12 cellular contexts compared by ENCODE assay signal in the genomic region with DNA sequence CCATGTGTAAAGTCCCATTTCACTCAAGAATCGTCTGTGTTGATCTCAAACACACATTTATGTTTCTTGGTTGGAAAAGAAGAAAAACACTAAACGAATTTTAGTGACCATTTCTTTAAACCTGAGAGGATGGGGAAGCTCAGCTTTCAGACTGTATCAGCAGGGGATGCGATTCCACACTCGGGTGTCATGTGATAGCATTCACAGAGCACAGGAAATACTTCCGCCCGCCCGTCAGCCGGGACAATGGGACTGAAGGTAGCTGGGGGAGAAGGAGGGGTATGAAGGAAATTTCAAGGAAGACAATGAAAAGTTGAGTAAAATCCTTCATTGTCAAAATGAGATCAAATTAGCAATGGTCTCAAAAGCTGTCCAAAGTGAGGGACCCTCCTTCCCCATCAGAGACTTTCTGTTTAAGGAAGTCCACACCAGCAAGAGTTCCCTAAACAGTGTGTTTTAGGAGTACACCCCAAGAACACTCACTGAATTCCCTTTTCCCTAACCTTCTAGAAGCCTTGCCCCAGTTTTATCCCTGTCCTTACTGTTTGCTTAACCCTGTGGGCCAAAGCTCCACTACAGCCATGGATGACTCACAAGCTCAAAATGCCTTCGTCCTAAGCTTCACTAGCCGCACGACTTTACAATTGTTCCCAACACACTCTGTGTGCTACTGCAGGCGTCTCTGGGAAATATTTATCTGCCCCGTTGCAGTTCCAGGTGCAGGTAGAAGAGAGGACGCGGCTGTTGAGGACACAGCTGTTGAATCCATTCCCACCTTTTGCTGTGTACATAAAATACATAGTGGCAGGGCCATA. TPM values are rescaled to one million over a fixed set of nuclear protein-coding genes. Genes with fewer than 3 reads are reported as not detected.
DNase-seq lines count a peak whose midpoint lies in the region; ATAC-seq, FAIRE-seq and TF ChIP-seq lines count a peak whose summit lies in the region.
"Had no signal": no experiment of that assay in that cellular context is flagged by ENCODE, and none has a peak within 500 bp of the region (broad histone marks: within the 10 kb centered on the region; RNA-seq: fewer than 3 reads in every experiment).

No MANE protein-coding gene starts in this region.

- no peak overlapping the region for H3K4me3 Mint-ChIP-seq in activated T-cell treated with anti-CD3 and anti-CD28 coated beads, Interleukin-2, amount 50 U/mL, for 4 hours

- dilution Hi-C loops in mammary epithelial cell (cut with HindIII; ENCODE audit: low sequenced_read_pairs): no loop called here

- FAIRE-seq in A549 (lab: Jason Lieb, UNC): no peak

- no peaks in the 10 kb centered on the region for H3K36me3 ChIP-seq in HUES64 (ENCODE audit: insufficient read depth, low read length)
- no peaks in the 10 kb centered on the region for H3K36me3 ChIP-seq in mammary epithelial cell (ENCODE audit: insufficient read depth, low read length)
- H3K36me3 ChIP-seq: heart left ventricle, transverse colon had no signal

- 59% methylated on average over 15 of the region's 15 CpGs for WGBS in A549 (ENCODE audit: missing lambda C conversion rate)
- WGBS in HUES64: 41% methylated on average over 15 of the region's 15 CpGs
- 75% methylated on average over 14 of the region's 15 CpGs for WGBS in mammary epithelial cell (ENCODE audit: low coverage, missing lambda C conversion rate)
- 53 to 57% methylated on average over 15 of the region's 15 CpGs for WGBS in lower leg skin, 2 donors

- BruUV-seq in mammary epithelial cell (replicated peaks; lab: Mats Ljungman, UMichigan): no TSS peak

- no peaks in the 10 kb centered on the region for H3K79me2 ChIP-seq in mammary epithelial cell (ENCODE audit: insufficient read depth, low read length)

- peak overlapping the region; percentile 44; the same call in 1 of the 2 replicates for H3K9ac ChIP-seq in HUES64 (ENCODE audit: low read depth, low read length)
- no peak overlapping the region for H3K9ac ChIP-seq in mammary epithelial cell (ENCODE audit: insufficient read depth, low read length)

- no peaks in the 10 kb centered on the region for H3K9me3 Mint-ChIP-seq in activated T-cell treated with anti-CD3 and anti-CD28 coated beads, Interleukin-2, amount 50 U/mL, for 4 hours

- no peaks in the 10 kb centered on the region for H4K20me1 ChIP-seq in mammary epithelial cell (ENCODE audit: insufficient read depth, low read length)

- H3K4me3 ChIP-seq in A549: no peak overlapping the region
- H3K4me3 ChIP-seq in HUES64 (ENCODE audit: low read length): no peak overlapping the region
- H3K4me3 ChIP-seq in mammary epithelial cell (replicated peaks in 1 of 3; ENCODE audit: insufficient read depth in 1 of 3, low read depth in 2 of 3, low read length in 3 of 3): no peak overlapping the region
- H3K4me3 ChIP-seq in lower leg skin (ENCODE audit: low read depth, poor library complexity, severe bottlenecking): no peak overlapping the region
- H3K4me3 ChIP-seq: heart left ventricle, transverse colon had no signal

- intact Hi-C loops in mammary epithelial cell (cut with micrococcal nuclease): no loop called here
- intact Hi-C loops in lower leg skin (cut with DNase I; ENCODE audit: low total_unique reads): no loop called here

- TF ChIP-seq POLR2A in A549 (IDR thresholded peaks at IDR 0.05; ENCODE audit: low read length) (no peak), lower leg skin (IDR thresholded peaks at IDR 0.05) (no peak)

- ATAC-seq in A549 (peak; percentile 59 to 83; a peak in 3 of 6 replicates), left lobe of liver (peak; percentile 26), HG03378 (IDR thresholded peaks at IDR 0.05; ENCODE audit: unreplicated experiment) (no peak)
- ATAC-seq in activated T-cell treated with anti-CD3 and anti-CD28 coated beads, Interleukin-2, amount 50 U/mL, for 4 hours: no peak

- DNase-seq in A549 (ENCODE audit: low read depth in 1 of 2, low spot score in 1 of 2) (peak; percentile 21 to 35), mammary epithelial cell (no peak), left lobe of liver (ENCODE audit: low spot score) (no peak), lower leg skin (ENCODE audit: low spot score in 2 of 2) (no peak)
- no peak for DNase-seq in activated naive CD4-positive, alpha-beta T cell (lab: John Stamatoyannopoulos, UW)
- no peak for DNase-seq in activated T-cell treated with anti-CD3 and anti-CD28 coated beads, Interleukin-2, amount 50 U/mL, for 4 hours
- DNase-seq: heart left ventricle, NCI-H510A, nucleus accumbens, transverse colon had no signal

- no peak for TF ChIP-seq RAD21 in A549 (conservative IDR thresholded peaks at IDR 0.05 in 1 of 2, IDR thresholded peaks at IDR 0.05 in 1 of 2)

- in situ Hi-C loops in mammary epithelial cell (cut with MboI; ENCODE audit: low sequenced_read_pairs in 2 of 2): no loop called here

- no peaks in the 10 kb centered on the region for H3K36me3 Mint-ChIP-seq in activated T-cell treated with anti-CD3 and anti-CD28 coated beads, Interleukin-2, amount 50 U/mL, for 4 hours (ENCODE audit: insufficient read depth)

- no peaks in the 10 kb centered on the region for H3K4me1 Mint-ChIP-seq in activated T-cell treated with anti-CD3 and anti-CD28 coated beads, Interleukin-2, amount 50 U/mL, for 4 hours (ENCODE audit: low read depth)

- H3K9me3 ChIP-seq in A549 (no peaks in the 10 kb centered on the region), HUES64 (ENCODE audit: insufficient read depth, low read depth, low read length) (no peaks in the 10 kb centered on the region), mammary epithelial cell (replicated peaks; ENCODE audit: insufficient read depth, low read length) (no peaks in the 10 kb centered on the region)
- H3K9me3 ChIP-seq: heart left ventricle, transverse colon had no signal

- peaks cover 10% of the 10 kb centered on the region for H3K4me1 ChIP-seq in A549
- H3K4me1 ChIP-seq in HUES64 (ENCODE audit: insufficient read depth, low read length): peaks cover 12% of the 10 kb centered on the region
- H3K4me1 ChIP-seq in mammary epithelial cell (ENCODE audit: insufficient read depth, low read length): no peaks in the 10 kb centered on the region
- H3K4me1 ChIP-seq: transverse colon had no signal

- H2AFZ ChIP-seq in mammary epithelial cell (ENCODE audit: low read depth, low read length): peak overlapping the region; percentile 31

- H3K4me2 ChIP-seq in A549: peak overlapping the region; percentile 66
- no peak overlapping the region for H3K4me2 ChIP-seq in mammary epithelial cell (ENCODE audit: insufficient read depth, low read depth, low read length)

- H3K27ac ChIP-seq in A549: peak overlapping the region; percentile 48 to 76; a peak in 5 of 6 replicates
- H3K27ac ChIP-seq in HUES64 (ENCODE audit: low read depth, low read length): peak overlapping the region; percentile 74
- H3K27ac ChIP-seq in mammary epithelial cell (ENCODE audit: insufficient read depth, low read depth, low read length): no peak overlapping the region
- H3K27ac ChIP-seq: heart left ventricle, transverse colon had no signal

- no peaks in the 10 kb centered on the region for H3K27me3 ChIP-seq in HUES64 (ENCODE audit: insufficient read depth, low read length)
- H3K27me3 ChIP-seq in mammary epithelial cell (ENCODE audit: insufficient read depth, low read length): no peaks in the 10 kb centered on the region

- CTCF ChIA-PET in A549 (lab: Yijun Ruan, JAX): interaction anchor here (1.1 to 2.3 kb wide), 2 partner anchors 16 to 142 kb away, joined by 3 to 9 read pairs; no protein-coding TSS in a partner anchor
- CTCF ChIA-PET in mammary epithelial cell (lab: Charles Lee; ENCODE audit: low non-redundant PET): interaction anchor here (0.6 kb wide), 1 partner anchor 535 kb away, joined by 5 read pairs; no protein-coding TSS in a partner anchor

- H3K27me3 Mint-ChIP-seq in activated T-cell treated with anti-CD3 and anti-CD28 coated beads, Interleukin-2, amount 50 U/mL, for 4 hours (ENCODE audit: low read depth): peaks cover 10% of the 10 kb centered on the region

- no peak for TF ChIP-seq EP300 in A549 (IDR thresholded peaks at IDR 0.05)

- TF ChIP-seq CTCF in A549 (IDR thresholded peaks at IDR 0.05) (no peak), mammary epithelial cell (conservative IDR thresholded peaks at IDR 0.05 in 1 of 2, IDR thresholded peaks at IDR 0.05 in 1 of 2; ENCODE audit: extremely low read depth in 1 of 2, insufficient read depth in 1 of 2, low read depth in 1 of 2, low read length in 2 of 2) (no peak), lower leg skin (IDR thresholded peaks at IDR 0.05) (no peak)

- POLR2A ChIA-PET in A549 (lab: Yijun Ruan, JAX): no interaction called here

TF ChIP-seq in A549, 52 proteins besides CTCF, POLR2A, EP300 and RAD21:
- TF ChIP-seq FOSL2 (IDR thresholded peaks at IDR 0.05) (no peak), FOSL2 (CRISPR knock-in tag; IDR thresholded peaks at IDR 0.05) (peak; percentile 26; the same call in 1 of the 2 replicates), PHF8 (IDR thresholded peaks at IDR 0.05; ENCODE audit: borderline replicate concordance, low read depth) (no peak)
- TF ChIP-seq, protein P1, sequence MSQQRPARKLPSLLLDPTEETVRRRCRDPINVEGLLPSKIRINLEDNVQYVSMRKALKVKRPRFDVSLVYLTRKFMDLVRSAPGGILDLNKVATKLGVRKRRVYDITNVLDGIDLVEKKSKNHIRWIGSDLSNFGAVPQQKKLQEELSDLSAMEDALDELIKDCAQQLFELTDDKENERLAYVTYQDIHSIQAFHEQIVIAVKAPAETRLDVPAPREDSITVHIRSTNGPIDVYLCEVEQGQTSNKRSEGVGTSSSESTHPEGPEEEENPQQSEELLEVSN (IDR thresholded peaks at IDR 0.05; ENCODE audit: borderline replicate concordance, low read depth): 0 out of 2 replicates have a peak, but pooled peaks have one; percentile 20
- TF ChIP-seq, protein P2, sequence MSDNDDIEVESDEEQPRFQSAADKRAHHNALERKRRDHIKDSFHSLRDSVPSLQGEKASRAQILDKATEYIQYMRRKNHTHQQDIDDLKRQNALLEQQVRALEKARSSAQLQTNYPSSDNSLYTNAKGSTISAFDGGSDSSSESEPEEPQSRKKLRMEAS (IDR thresholded peaks at IDR 0.05): peak; percentile 51; the same call in 1 of the 2 replicates

RNA-seq across cellular contexts. Expression of a gene that starts 51.4 kb away (rescaled TPM):
- 12.6 and 12.9 TPM in 2 replicates for polyA plus RNA-seq in A549 (2011; rRNA removed)
- polyA plus RNA-seq in A549 (2012; cell fraction: cytosol; rRNA removed): 27.2 and 30.9 TPM in 2 replicates
- polyA plus RNA-seq in A549 (2012; cell fraction: nucleus; rRNA removed): 49.2 and 57.7 TPM in 2 replicates
- polyA plus RNA-seq in A549 (2017; fragmentation: RNase III; extraction: RNeasy Plus Mini Kit Qiagen cat#74134 plus additional on column Dnase treatment): 11.2 to 13.4 TPM (median 12.1 TPM) in 3 replicates
- polyA minus RNA-seq in A549 (2011; rRNA and poly(A)+ RNA removed): 20.3 and 22.0 TPM in 2 replicates
- polyA plus RNA-seq in HUES64 (2013, experiment 1 of 2): 0.10 TPM
- polyA plus RNA-seq in HUES64 (2013, experiment 2 of 2): not detected
- total RNA-seq in mammary epithelial cell: under 1 TPM in 1 of 2 donors, not detected in 1; under 0.01 TPM
- polyA plus RNA-seq in mammary epithelial cell: not detected
- not detected for polyA minus RNA-seq in mammary epithelial cell
- not detected for total RNA-seq in left lobe of liver
- under 1 TPM in 2 of 3 donors, not detected in 1; 0.18 to 0.24 TPM for total RNA-seq in activated T-cell treated with anti-CD3 and anti-CD28 coated beads, Interleukin-2, amount 50 U/mL, for 4 hours
- under 1 TPM in 1 of 4 donors, not detected in 3; 0.36 TPM for total RNA-seq in lower leg skin

Comparison
In these comparisons a context has a peak if more than half of its experiments do, and no peak if none do; other contexts are left out.
1. ATAC-seq: peak in A549 (2 of 2) and left lobe of liver (single experiment); none in activated T-cell treated with anti-CD3 and anti-CD28 coated beads, Interleukin-2, amount 50 U/mL, for 4 hours (0 of 2) and HG03378 (single experiment).
2. DNase-seq: peak in A549 (2 of 2); none in mammary epithelial cell (single experiment), left lobe of liver (single experiment), activated naive CD4-positive, alpha-beta T cell (0 of 4), activated T-cell treated with anti-CD3 and anti-CD28 coated beads, Interleukin-2, amount 50 U/mL, for 4 hours (single experiment) and lower leg skin (0 of 2).